In genomic region chr10:64394744-64395143, GRCh38 we compare ENCODE assay signal across 20 cellular contexts.
DNase-seq lines count a peak whose midpoint lies in the region; ATAC-seq and TF ChIP-seq lines count a peak whose summit lies in the region.
"Had no signal": no experiment of that assay in that cellular context is flagged by ENCODE, and none has a peak within 500 bp of the region (broad histone marks: within the 10 kb centered on the region; RNA-seq: fewer than 3 reads in every experiment).

No MANE protein-coding gene starts in this region.

- peak overlapping the region; percentile 45 for H2BK5ac ChIP-seq in IMR-90 (ENCODE audit: low read depth, low read length, poor library complexity, severe bottlenecking)
- no peak overlapping the region for H2BK5ac ChIP-seq in mesendoderm (ENCODE audit: low read length)

- H2AK9ac ChIP-seq in IMR-90 (replicated peaks; ENCODE audit: low read depth, low read length, poor library complexity), result no peak overlapping the region

- CTCF ChIA-PET in AG04449 (lab: Yijun Ruan, JAX) (no interaction called here), IMR-90 (lab: Yijun Ruan, JAX) (no interaction called here)

- H3K27me3 ChIP-seq in IMR-90 (ENCODE audit: control insufficient read depth, insufficient read depth, low read length) (no peaks in the 10 kb centered on the region), mesendoderm (ENCODE audit: insufficient read depth, low read length, poor library complexity) (no peaks in the 10 kb centered on the region)
- H3K27me3 ChIP-seq: upper lobe of left lung had no signal

- TF ChIP-seq CTCF in AG04449 (IDR thresholded peaks at IDR 0.05; ENCODE audit: insufficient read depth, low read length, missing control alignments) (no peak), IMR-90 (conservative IDR thresholded peaks at IDR 0.05; ENCODE audit: low read depth, low read length) (no peak)

- TF ChIP-seq POLR2A in IMR-90 (IDR thresholded peaks at IDR 0.05; ENCODE audit: low read depth, low read length), result no peak

- H4K20me1 ChIP-seq in IMR-90 (ENCODE audit: insufficient read depth, low read length), result no peaks in the 10 kb centered on the region

- H3K9ac ChIP-seq in IMR-90 (ENCODE audit: low read depth, low read length), result no peak overlapping the region
- H3K9ac ChIP-seq in mesendoderm (ENCODE audit: low read length), result no peak overlapping the region

- H2BK120ac ChIP-seq in IMR-90 (ENCODE audit: low read depth, low read length) (no peak overlapping the region), mesendoderm (ENCODE audit: low read depth, low read length) (peak overlapping the region; percentile 85)

- peak; percentile 76 for ATAC-seq in IMR-90 (ENCODE audit: low read depth)
- ATAC-seq in GM21526 (IDR thresholded peaks at IDR 0.05; ENCODE audit: low FRiP score, unreplicated experiment), result no peak
- no peak for ATAC-seq in GM21367 (IDR thresholded peaks at IDR 0.05; ENCODE audit: unreplicated experiment)
- ATAC-seq: naive thymus-derived CD8-positive, alpha-beta T cell; stimulated activated naive CD8-positive, alpha-beta T cell treated with anti-CD3 and anti-CD28 coated beads, Interleukin-15, amount 100 ng/mL, for 72 hours had no signal

- H3K9me3 ChIP-seq in IMR-90 (ENCODE audit: control insufficient read depth, insufficient read depth, low read length), result no peaks in the 10 kb centered on the region
- H3K9me3 ChIP-seq: upper lobe of left lung had no signal

- no CpG with 5 or more reads among the region's 1 CpG for WGBS in IMR-90 (ENCODE audit: extremely low coverage in 2 of 2, insufficient read length in 1 of 2), 2 experiments
- no CpG with 5 or more reads among the region's 1 CpG for WGBS in mesendoderm (ENCODE audit: extremely low coverage, insufficient coverage, low lambda C conversion rate)

- no peak overlapping the region for H3K18ac ChIP-seq in IMR-90 (ENCODE audit: low read depth, low read length)
- no peak overlapping the region for H3K18ac ChIP-seq in mesendoderm (ENCODE audit: low read length)

- H4K5ac ChIP-seq in IMR-90 (ENCODE audit: low read depth, low read length) (no peak overlapping the region), mesendoderm (ENCODE audit: low read length) (no peak overlapping the region)

- no peak overlapping the region for H3K4ac ChIP-seq in IMR-90 (ENCODE audit: low read depth, low read length)
- no peak overlapping the region for H3K4ac ChIP-seq in mesendoderm (ENCODE audit: low read depth, low read length)

- no peak overlapping the region for H3K56ac ChIP-seq in IMR-90 (ENCODE audit: extremely low read depth, insufficient read depth, low read length)
- H3K56ac ChIP-seq in mesendoderm (ENCODE audit: low read length), result no peak overlapping the region

- POLR2A ChIA-PET in AG04449 (lab: Yijun Ruan, JAX), result no interaction called here
- POLR2A ChIA-PET in IMR-90 (lab: Charles Lee; ENCODE audit: unreplicated experiment), result no interaction called here

- no peak for TF ChIP-seq RAD21 in IMR-90 (IDR thresholded peaks at IDR 0.05; ENCODE audit: low read length)

- intact Hi-C loops in IMR-90 (cut with micrococcal nuclease), result no loop called here

- H3K79me1 ChIP-seq in IMR-90 (ENCODE audit: low read depth in 1 of 2, low read length in 2 of 2), result no peaks in the 10 kb centered on the region
- H3K79me1 ChIP-seq in mesendoderm (ENCODE audit: low read length), result no peaks in the 10 kb centered on the region

- H3K36me3 ChIP-seq in IMR-90 (ENCODE audit: control insufficient read depth, insufficient read depth, low read length) (no peaks in the 10 kb centered on the region), mesendoderm (ENCODE audit: control insufficient read depth, insufficient read depth, low read length) (no peaks in the 10 kb centered on the region)
- H3K36me3 ChIP-seq: upper lobe of left lung had no signal

- H3K27ac ChIP-seq in IMR-90 (ENCODE audit: insufficient read depth, low read length) (peak overlapping the region; percentile 62; the same call in 1 of the 2 replicates), mesendoderm (ENCODE audit: low read depth, low read length) (no peak overlapping the region)
- H3K27ac ChIP-seq: upper lobe of left lung had no signal

- H2AFZ ChIP-seq in IMR-90 (replicated peaks; ENCODE audit: low read length, poor library complexity), result no peak overlapping the region

- H3K4me2 ChIP-seq in IMR-90 (ENCODE audit: low read depth, low read length) (no peak overlapping the region), mesendoderm (ENCODE audit: low read length) (no peak overlapping the region)

- H2AK5ac ChIP-seq in IMR-90 (ENCODE audit: low read depth, low read length) (no peak overlapping the region), mesendoderm (ENCODE audit: low read length) (no peak overlapping the region)

- H4K91ac ChIP-seq in IMR-90 (ENCODE audit: insufficient read depth, low read depth, low read length), result no peak overlapping the region

- H2BK15ac ChIP-seq in IMR-90 (ENCODE audit: low read depth, low read length), result no peak overlapping the region
- no peak overlapping the region for H2BK15ac ChIP-seq in mesendoderm (replicated peaks; ENCODE audit: low read depth)

- H3K4me3 ChIP-seq in AG04449 (ENCODE audit: low read depth, low read length) (no peak overlapping the region), IMR-90 (ENCODE audit: insufficient read depth, low read depth, low read length) (no peak overlapping the region), mesendoderm (ENCODE audit: low read length) (no peak overlapping the region)
- H3K4me3 ChIP-seq: upper lobe of left lung had no signal

- H4K8ac ChIP-seq in IMR-90 (ENCODE audit: low read depth in 2 of 2, low read length in 2 of 2), result peak overlapping the region in 1 of 2 experiments; percentile 65; a peak in 1 of 4 replicates
- no peak overlapping the region for H4K8ac ChIP-seq in mesendoderm (ENCODE audit: low read depth, low read length)

- no peaks in the 10 kb centered on the region; the same call in 1 of the 2 replicates for H3K9me1 ChIP-seq in IMR-90 (ENCODE audit: insufficient read depth, low read length)

- dilution Hi-C loops in IMR-90 (cut with HindIII; ENCODE audit: low sequenced_read_pairs, unreplicated experiment), result no loop called here

- H3K4me1 ChIP-seq in IMR-90 (ENCODE audit: control insufficient read depth, insufficient read depth, low read length), result peaks cover 6% of the 10 kb centered on the region
- H3K4me1 ChIP-seq in mesendoderm (ENCODE audit: control insufficient read depth, low read depth, low read length), result no peaks in the 10 kb centered on the region
- H3K4me1 ChIP-seq: upper lobe of left lung had no signal

- H3K23ac ChIP-seq in IMR-90 (ENCODE audit: low read depth, low read length), result no peak overlapping the region
- no peak overlapping the region for H3K23ac ChIP-seq in mesendoderm (ENCODE audit: low read length)

- no peak overlapping the region for H3K14ac ChIP-seq in IMR-90 (replicated peaks; ENCODE audit: low read depth, low read length)

- H3K79me2 ChIP-seq in mesendoderm (ENCODE audit: control insufficient read depth, insufficient read depth, low read length), result no peaks in the 10 kb centered on the region

- in situ Hi-C loops in IMR-90 (cut with MboI; ENCODE audit: low sequenced_read_pairs), result no loop called here

- no TSS peak for BruUV-seq in IMR-90 (replicated peaks; lab: Mats Ljungman, UMichigan)

- DNase-seq in AG04449 (ENCODE audit: low read depth, low spot score) (peak; percentile 29), IMR-90 (peak; percentile 24), dedifferentiated amniotic fluid mesenchymal stem cell (ENCODE audit: extremely low spot score) (peak; percentile 21), mesendoderm (peak; percentile 52), NCI-H1436 (lab: John Stamatoyannopoulos, UW) (no peak), dermis blood vessel endothelial cell (no peak)
- DNase-seq: activated CD4-positive, alpha-beta T cell treated with anti-CD3 and anti-CD28 coated beads for 48 hours; amniotic stem cell; CD4-positive, CD25-positive, alpha-beta regulatory T cell; DMS53; Karpas-422; naive thymus-derived CD8-positive, alpha-beta T cell; NCI-H1048; NCI-H2081; posterior cingulate gyrus; stimulated activated CD4-positive, alpha-beta T cell treated with anti-CD3 and anti-CD28 coated beads, Interleukin-2, amount 100 ng/mL, for 24 hours; stimulated activated naive CD8-positive, alpha-beta T cell treated with anti-CD3 and anti-CD28 coated beads, Interleukin-15, amount 100 ng/mL, for 72 hours; upper lobe of left lung had no signal

- H2BK20ac ChIP-seq in IMR-90 (ENCODE audit: low read depth, low read length), result 0 out of 2 replicates have a peak overlapping the region, but pooled peaks have one; percentile 19

TF ChIP-seq in IMR-90, 13 proteins besides CTCF, POLR2A, EP300 and RAD21 (continues in another document):
- no peak for TF ChIP-seq CHD1 (IDR thresholded peaks at IDR 0.05; ENCODE audit: low read depth, low read length)
- no peak for TF ChIP-seq MAFK (IDR thresholded peaks at IDR 0.05; ENCODE audit: low read depth, low read length)
- TF ChIP-seq ELK1 (IDR thresholded peaks at IDR 0.05; ENCODE audit: borderline replicate concordance, low read depth, low read length), result no peak
- no peak for TF ChIP-seq CEBPB (IDR thresholded peaks at IDR 0.05; ENCODE audit: low read depth, low read length)
- no peak for TF ChIP-seq USF2 (IDR thresholded peaks at IDR 0.05; ENCODE audit: low read depth, low read length)
- TF ChIP-seq NFE2L2 (IDR thresholded peaks at IDR 0.05; ENCODE audit: low read depth, low read length), result no peak
- TF ChIP-seq MXI1 (IDR thresholded peaks at IDR 0.05; ENCODE audit: borderline replicate concordance, low read depth, low read length), result no peak
- TF ChIP-seq BHLHE40 (IDR thresholded peaks at IDR 0.05; ENCODE audit: low read depth, low read length), result no peak
- TF ChIP-seq RCOR1 (IDR thresholded peaks at IDR 0.05; ENCODE audit: insufficient replicate concordance, low read length), result no peak
- TF ChIP-seq RFX5 (IDR thresholded peaks at IDR 0.05; ENCODE audit: low read depth, low read length), result no peak
- TF ChIP-seq FOS (IDR thresholded peaks at IDR 0.05; ENCODE audit: low read depth, low read length), result no peak
- no peak for TF ChIP-seq SMC3 (IDR thresholded peaks at IDR 0.05; ENCODE audit: low read depth, low read length)

Comparison
In these comparisons a context has a peak if more than half of its experiments do, and no peak if none do; other contexts are left out.
1. DNase-seq: peak in AG04449 (single experiment), IMR-90 (single experiment), dedifferentiated amniotic fluid mesenchymal stem cell (single experiment) and mesendoderm (single experiment); none in NCI-H1436 (single experiment) and dermis blood vessel endothelial cell (single experiment).